ENCODE assay signal across 8 cellular contexts in genomic region chr16:79146-80054, GRCh38. TPM values are rescaled to one million over a fixed set of nuclear protein-coding genes. Genes with fewer than 3 reads are reported as not detected.
DNase-seq lines count a peak whose midpoint lies in the region; ATAC-seq lines count a peak whose summit lies in the region.

No MANE protein-coding gene starts in this region.

- CTCF ChIA-PET in activated CD4-positive, alpha-beta memory T cell treated with anti-CD3 and anti-CD28 coated beads, Interleukin-2, amount 10 ng/mL, durations not matched to agents 7 days and 5 days (lab: Charles Lee) = interaction anchor here (1.1 to 1.4 kb wide), 2 partner anchors 18 to 27 kb away, joined by 3 to 7 read pairs; no protein-coding TSS in a partner anchor

- no peak for ATAC-seq in HG03196 (IDR thresholded peaks at IDR 0.05; ENCODE audit: unreplicated experiment)

- H3K4me3 Mint-ChIP-seq in T-helper 1 cell treated with Interleukin-12 subunit alpha and Interleukin-12 subunit beta and Interleukin-4 antibody, amounts not matched to agents 30 μg/mL and 1 μg/mL, for 36 hours = peak overlapping the region; percentile 91
- peak overlapping the region; percentile 84 for H3K4me3 Mint-ChIP-seq in activated CD4-positive, alpha-beta memory T cell treated with anti-CD3 and anti-CD28 coated beads, Interleukin-2, amount 10 ng/mL, durations not matched to agents 7 days and 5 days

- peaks cover 9% of the 10 kb centered on the region; the same call in 1 of the 2 replicates for H3K27me3 ChIP-seq in iPS-20b (ENCODE audit: insufficient read depth, low read length)
- H3K27me3 ChIP-seq in subcutaneous abdominal adipose tissue (ENCODE audit: control insufficient read depth in 5 of 5, insufficient read depth in 4 of 5, low read length in 5 of 5) = no peaks in the 10 kb centered on the region

- H3K9me3 ChIP-seq in iPS-20b (ENCODE audit: insufficient read depth, low read depth, low read length) = no peaks in the 10 kb centered on the region
- no peaks in the 10 kb centered on the region for H3K9me3 ChIP-seq in subcutaneous abdominal adipose tissue (ENCODE audit: control insufficient read depth in 5 of 5, low read length in 5 of 5)

- H3K36me3 ChIP-seq in iPS-20b (ENCODE audit: insufficient read depth, low read depth, low read length) (peaks cover 12% of the 10 kb centered on the region; the same call in 1 of the 2 replicates), subcutaneous abdominal adipose tissue (ENCODE audit: control insufficient read depth in 5 of 5, insufficient read depth in 5 of 5, low read length in 5 of 5) (peaks cover 0 to 31% (median 24%) of the 10 kb centered on the region in 5 donors)

- H3K27ac ChIP-seq in iPS-20b (ENCODE audit: low read length) = no peak overlapping the region
- H3K27ac ChIP-seq in subcutaneous abdominal adipose tissue (ENCODE audit: low read depth, low read length) = peak overlapping the region; percentile 82

- peaks cover 6% of the 10 kb centered on the region for H3K27me3 Mint-ChIP-seq in T-helper 1 cell treated with Interleukin-12 subunit alpha and Interleukin-12 subunit beta and Interleukin-4 antibody, amounts not matched to agents 30 μg/mL and 1 μg/mL, for 36 hours (ENCODE audit: low read depth)
- H3K27me3 Mint-ChIP-seq in activated CD4-positive, alpha-beta memory T cell treated with anti-CD3 and anti-CD28 coated beads, Interleukin-2, amount 10 ng/mL, durations not matched to agents 7 days and 5 days = peaks cover 5% of the 10 kb centered on the region

- peaks cover 8% of the 10 kb centered on the region for H3K36me3 Mint-ChIP-seq in T-helper 1 cell treated with Interleukin-12 subunit alpha and Interleukin-12 subunit beta and Interleukin-4 antibody, amounts not matched to agents 30 μg/mL and 1 μg/mL, for 36 hours (ENCODE audit: low read depth)
- peaks cover 14% of the 10 kb centered on the region for H3K36me3 Mint-ChIP-seq in activated CD4-positive, alpha-beta memory T cell treated with anti-CD3 and anti-CD28 coated beads, Interleukin-2, amount 10 ng/mL, durations not matched to agents 7 days and 5 days (ENCODE audit: low read depth)

- peak overlapping the region; percentile 68; the same call in 1 of the 2 replicates for H3K4me3 ChIP-seq in iPS-20b (ENCODE audit: low read length)
- H3K4me3 ChIP-seq in subcutaneous abdominal adipose tissue (ENCODE audit: low read depth in 1 of 5, low read length in 5 of 5) = peak overlapping the region in 4 of 5 donors; percentile 79 to 84 (median 81)

- no peak overlapping the region for H3K9ac ChIP-seq in iPS-20b (ENCODE audit: low read depth, low read length)
- H3K9ac ChIP-seq in subcutaneous abdominal adipose tissue (ENCODE audit: low read length in 5 of 5) = peak overlapping the region in 3 of 5 donors; percentile 83 to 91 (median 85)

- DNase-seq in T-helper 1 cell (no peak), NCI-H526 treated with DMSO at 0.1 percent for 48 hours (lab: John Stamatoyannopoulos, UW) (no peak), kidney tubule cell (ENCODE audit: low spot score) (no peak)
- DNase-seq in activated CD4-positive, alpha-beta memory T cell treated with anti-CD3 and anti-CD28 coated beads, Interleukin-2, amount 10 ng/mL, durations not matched to agents 7 days and 5 days = no peak

- H3K4me1 ChIP-seq in iPS-20b (ENCODE audit: insufficient read depth, low read length) = peaks cover 15% of the 10 kb centered on the region; the same call in 1 of the 2 replicates
- peaks cover 9 to 57% (median 50%) of the 10 kb centered on the region in 5 donors for H3K4me1 ChIP-seq in subcutaneous abdominal adipose tissue (ENCODE audit: control insufficient read depth in 5 of 5, insufficient read depth in 5 of 5, low read length in 5 of 5)

- H3K27ac Mint-ChIP-seq in T-helper 1 cell treated with Interleukin-12 subunit alpha and Interleukin-12 subunit beta and Interleukin-4 antibody, amounts not matched to agents 30 μg/mL and 1 μg/mL, for 36 hours = peak overlapping the region; percentile 85
- peak overlapping the region; percentile 82 for H3K27ac Mint-ChIP-seq in activated CD4-positive, alpha-beta memory T cell treated with anti-CD3 and anti-CD28 coated beads, Interleukin-2, amount 10 ng/mL, durations not matched to agents 7 days and 5 days

- H3K9me3 Mint-ChIP-seq in T-helper 1 cell treated with Interleukin-12 subunit alpha and Interleukin-12 subunit beta and Interleukin-4 antibody, amounts not matched to agents 30 μg/mL and 1 μg/mL, for 36 hours = no peaks in the 10 kb centered on the region
- H3K9me3 Mint-ChIP-seq in activated CD4-positive, alpha-beta memory T cell treated with anti-CD3 and anti-CD28 coated beads, Interleukin-2, amount 10 ng/mL, durations not matched to agents 7 days and 5 days = no peaks in the 10 kb centered on the region

- POLR2A ChIA-PET in activated CD4-positive, alpha-beta memory T cell treated with anti-CD3 and anti-CD28 coated beads, Interleukin-2, amount 10 ng/mL, durations not matched to agents 7 days and 5 days (lab: Charles Lee) = interaction anchor here (1.1 to 3.2 kb wide), 4 partner anchors 10 to 26 kb away, joined by 3 to 18 read pairs (median 10); partner anchors contain the start of genes POLR3K and SNRNP25

- peaks cover 28% of the 10 kb centered on the region for H3K4me1 Mint-ChIP-seq in T-helper 1 cell treated with Interleukin-12 subunit alpha and Interleukin-12 subunit beta and Interleukin-4 antibody, amounts not matched to agents 30 μg/mL and 1 μg/mL, for 36 hours (ENCODE audit: low read depth)
- peaks cover 42% of the 10 kb centered on the region for H3K4me1 Mint-ChIP-seq in activated CD4-positive, alpha-beta memory T cell treated with anti-CD3 and anti-CD28 coated beads, Interleukin-2, amount 10 ng/mL, durations not matched to agents 7 days and 5 days

RNA-seq across cellular contexts. Expression of gene MPG, which starts 1.4 kb away (rescaled TPM):
- 10 to 100 TPM; 59.9 to 64.3 TPM for total RNA-seq in activated CD4-positive, alpha-beta memory T cell treated with anti-CD3 and anti-CD28 coated beads, Interleukin-2, amount 10 ng/mL, durations not matched to agents 7 days and 5 days

RNA-seq across cellular contexts. Expression of gene RHBDF1, which starts 7.0 kb away (rescaled TPM):
- under 1 TPM; 0.18 to 0.23 TPM for total RNA-seq in activated CD4-positive, alpha-beta memory T cell treated with anti-CD3 and anti-CD28 coated beads, Interleukin-2, amount 10 ng/mL, durations not matched to agents 7 days and 5 days

RNA-seq across cellular contexts. Expression of gene SNRNP25, which starts 25.8 kb away (rescaled TPM):
- 10 to 100 TPM; 29.7 to 33.4 TPM for total RNA-seq in activated CD4-positive, alpha-beta memory T cell treated with anti-CD3 and anti-CD28 coated beads, Interleukin-2, amount 10 ng/mL, durations not matched to agents 7 days and 5 days

RNA-seq across cellular contexts. Expression of gene POLR3K, which starts 26.0 kb away (rescaled TPM):
- 10 to 100 TPM; 27.6 to 31.1 TPM for total RNA-seq in activated CD4-positive, alpha-beta memory T cell treated with anti-CD3 and anti-CD28 coated beads, Interleukin-2, amount 10 ng/mL, durations not matched to agents 7 days and 5 days

RNA-seq across cellular contexts. Expression of gene NPRL3, which starts 59.1 kb away (rescaled TPM):
- total RNA-seq in activated CD4-positive, alpha-beta memory T cell treated with anti-CD3 and anti-CD28 coated beads, Interleukin-2, amount 10 ng/mL, durations not matched to agents 7 days and 5 days = 10 to 100 TPM; 31.9 to 33.4 TPM
